In the genomic region with DNA sequence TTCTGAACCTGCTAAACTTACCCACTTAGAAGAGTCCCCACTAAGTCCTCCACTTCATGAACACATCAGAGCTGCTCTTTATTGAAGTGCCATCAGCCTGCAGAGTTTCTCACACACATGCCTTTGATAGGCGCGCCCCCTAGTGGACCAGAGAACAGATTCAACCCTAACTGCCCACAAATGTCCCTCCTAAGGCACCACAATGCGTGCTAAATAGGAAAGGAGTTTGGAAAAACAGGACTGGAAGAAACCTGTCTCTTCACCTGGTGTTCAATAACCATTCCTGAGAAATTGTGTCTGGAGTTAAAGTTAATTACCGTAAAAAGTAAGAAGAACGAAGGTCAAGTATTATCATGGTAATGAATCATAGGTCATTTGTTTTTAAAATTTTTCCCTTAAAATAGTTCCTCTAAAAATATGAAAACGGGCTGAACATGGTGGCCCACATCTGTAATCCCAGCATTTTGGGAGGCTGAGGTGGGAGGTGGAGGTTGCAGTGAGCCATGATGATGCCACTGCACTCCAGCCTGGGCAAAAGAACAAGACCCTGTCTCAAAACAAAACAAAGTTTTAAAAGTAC, we compare ENCODE assay signal across 8 cellular contexts.
DNase-seq lines count a peak whose midpoint lies in the region; ATAC-seq, FAIRE-seq and TF ChIP-seq lines count a peak whose summit lies in the region.

No MANE protein-coding gene starts in this region.

- no peak overlapping the region for H3K4me3 ChIP-seq in Jurkat, Clone E6-1 (ENCODE audit: low read length)
- no peak overlapping the region for H3K4me3 ChIP-seq in neutrophil (ENCODE audit: low read depth in 1 of 2, low read length in 1 of 2)

- no peaks in the 10 kb centered on the region for H3K27me3 ChIP-seq in neutrophil

- H3K27ac Mint-ChIP-seq in activated T-helper 1 cell treated with anti-CD3 and anti-CD28 coated beads, Interleukin-12 subunit alpha, Interleukin-12 subunit beta, Interleukin-2, Interleukin-4 antibody, amounts not matched to agents 30 ng/mL and 10 ng/mL and 1 ng/mL, durations not matched to agents 14 hours and 24 hours and 36 hours = no peak overlapping the region

- H3K4me3 Mint-ChIP-seq in activated T-helper 1 cell treated with anti-CD3 and anti-CD28 coated beads, Interleukin-12 subunit alpha, Interleukin-12 subunit beta, Interleukin-2, Interleukin-4 antibody, amounts not matched to agents 30 ng/mL and 10 ng/mL and 1 ng/mL, durations not matched to agents 14 hours and 24 hours and 36 hours = no peak overlapping the region

- intact Hi-C loops in activated T-helper 1 cell treated with anti-CD3 and anti-CD28 coated beads, Interleukin-12 subunit alpha, Interleukin-12 subunit beta, Interleukin-2, Interleukin-4 antibody, amounts not matched to agents 30 ng/mL and 10 ng/mL and 1 ng/mL, durations not matched to agents 14 hours and 24 hours and 36 hours (cut with micrococcal nuclease) = loop anchor here (1.0 kb wide), 3 partner anchors 212 to 758 kb away; no protein-coding TSS in a partner anchor

- H3K27me3 Mint-ChIP-seq in activated T-helper 1 cell treated with anti-CD3 and anti-CD28 coated beads, Interleukin-12 subunit alpha, Interleukin-12 subunit beta, Interleukin-2, Interleukin-4 antibody, amounts not matched to agents 30 ng/mL and 10 ng/mL and 1 ng/mL, durations not matched to agents 14 hours and 24 hours and 36 hours (ENCODE audit: insufficient read depth) = no peaks in the 10 kb centered on the region

- no peaks in the 10 kb centered on the region for H3K9me3 Mint-ChIP-seq in activated T-helper 1 cell treated with anti-CD3 and anti-CD28 coated beads, Interleukin-12 subunit alpha, Interleukin-12 subunit beta, Interleukin-2, Interleukin-4 antibody, amounts not matched to agents 30 ng/mL and 10 ng/mL and 1 ng/mL, durations not matched to agents 14 hours and 24 hours and 36 hours

- no peak overlapping the region for H3K27ac ChIP-seq in neutrophil

- peaks cover 14% of the 10 kb centered on the region for H3K36me3 Mint-ChIP-seq in activated T-helper 1 cell treated with anti-CD3 and anti-CD28 coated beads, Interleukin-12 subunit alpha, Interleukin-12 subunit beta, Interleukin-2, Interleukin-4 antibody, amounts not matched to agents 30 ng/mL and 10 ng/mL and 1 ng/mL, durations not matched to agents 14 hours and 24 hours and 36 hours (ENCODE audit: low read depth)

- no peak for ATAC-seq in HG02763 (IDR thresholded peaks at IDR 0.05; ENCODE audit: unreplicated experiment)

- no peaks in the 10 kb centered on the region for H3K9me3 ChIP-seq in neutrophil

- H3K4me1 ChIP-seq in neutrophil (ENCODE audit: control insufficient read depth in 1 of 2, insufficient read depth in 1 of 2, low read depth in 1 of 2, low read length in 1 of 2) = no peaks in the 10 kb centered on the region

- TF ChIP-seq CTCF in GM12874 (IDR thresholded peaks at IDR 0.05; ENCODE audit: insufficient read depth, low read depth, low read length) (peak; percentile 83), neutrophil (IDR thresholded peaks at IDR 0.05) (peak; percentile 71)

- DNase-seq in Jurkat, Clone E6-1 (ENCODE audit: low read depth, low spot score) = peak; percentile 59
- DNase-seq in RCC 7860 (ENCODE audit: low spot score) = peak; percentile 35
- DNase-seq in activated T-helper 1 cell treated with anti-CD3 and anti-CD28 coated beads, Interleukin-12 subunit alpha, Interleukin-12 subunit beta, Interleukin-2, Interleukin-4 antibody, amounts not matched to agents 30 ng/mL and 10 ng/mL and 1 ng/mL, durations not matched to agents 14 hours and 24 hours and 36 hours (ENCODE audit: low spot score) = peak; percentile 53
- peak; percentile 59 for DNase-seq in fibroblast of the conjunctiva (ENCODE audit: low read depth)
- DNase-seq in superior temporal gyrus (ENCODE audit: extremely low spot score) = peak; percentile 95

- H3K4me1 Mint-ChIP-seq in activated T-helper 1 cell treated with anti-CD3 and anti-CD28 coated beads, Interleukin-12 subunit alpha, Interleukin-12 subunit beta, Interleukin-2, Interleukin-4 antibody, amounts not matched to agents 30 ng/mL and 10 ng/mL and 1 ng/mL, durations not matched to agents 14 hours and 24 hours and 36 hours (ENCODE audit: low read depth) = no peaks in the 10 kb centered on the region

- FAIRE-seq in RCC 7860 (lab: Jason Lieb, UNC) = peak; percentile 12

- H3K36me3 ChIP-seq in neutrophil = peaks cover 80% of the 10 kb centered on the region

Comparison
In these comparisons a context has a peak if more than half of its experiments do, and no peak if none do; other contexts are left out.
1. DNase-seq: peak in every context shown above with its lines; median percentile 95 in superior temporal gyrus; 59 in Jurkat, Clone E6-1; 59 in fibroblast of the conjunctiva; 53 in activated T-helper 1 cell treated with anti-CD3 and anti-CD28 coated beads, Interleukin-12 subunit alpha, Interleukin-12 subunit beta, Interleukin-2, Interleukin-4 antibody, amounts not matched to agents 30 ng/mL and 10 ng/mL and 1 ng/mL, durations not matched to agents 14 hours and 24 hours and 36 hours; 35 in RCC 7860.